1 cellular context compared by ENCODE assay signal in genomic region chr10:13684252-13684791, GRCh38.
TF ChIP-seq lines count a peak whose summit lies in the region.

No MANE protein-coding gene starts in this region.

TF ChIP-seq in liver, 16 proteins besides CTCF, POLR2A, EP300 and RAD21 (continued from another document):
- TF ChIP-seq REST (IDR thresholded peaks at IDR 0.05) = peak; percentile 66
- TF ChIP-seq SP1 (IDR thresholded peaks at IDR 0.05) = no peak
- TF ChIP-seq HNF4A (conservative IDR thresholded peaks at IDR 0.05) = no peak
- TF ChIP-seq RXRA (IDR thresholded peaks at IDR 0.05) = no peak
- TF ChIP-seq GABPA (IDR thresholded peaks at IDR 0.05 in 1 of 2, conservative IDR thresholded peaks at IDR 0.05 in 1 of 2) = peak; percentile 18 to 46
